Comparison of ENCODE assay signal across 19 cellular contexts in the genomic region with DNA sequence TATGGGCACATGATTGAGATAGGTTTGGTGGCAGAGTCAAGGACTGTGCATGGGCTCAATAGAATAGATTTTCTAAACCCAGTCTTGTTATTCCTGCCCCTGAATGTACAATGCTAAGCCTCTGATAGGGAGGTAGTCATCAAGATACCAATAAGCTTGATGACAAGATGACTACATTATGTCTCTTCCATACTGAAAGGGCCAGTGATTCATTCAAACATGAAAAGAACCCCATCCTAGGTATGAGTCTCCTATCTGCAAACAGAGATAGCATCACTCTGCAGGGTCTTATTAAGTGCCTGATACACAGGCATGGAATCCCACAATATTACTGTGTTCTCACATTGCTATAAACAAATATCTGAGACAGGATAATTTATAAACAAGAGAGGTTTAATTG. TPM values are rescaled to one million over a fixed set of nuclear protein-coding genes. Genes with fewer than 3 reads are reported as not detected.
DNase-seq lines count a peak whose midpoint lies in the region; ATAC-seq, FAIRE-seq and TF ChIP-seq lines count a peak whose summit lies in the region.
"Had no signal": no experiment of that assay in that cellular context is flagged by ENCODE, and none has a peak within 500 bp of the region (broad histone marks: within the 10 kb centered on the region; RNA-seq: fewer than 3 reads in every experiment).

No MANE protein-coding gene starts in this region.

- in situ Hi-C loops in mammary epithelial cell (cut with MboI; ENCODE audit: low sequenced_read_pairs in 2 of 2) (no loop called here), GM13976 (cut with MboI; ENCODE audit: low sequenced_read_pairs, unreplicated experiment) (no loop called here)

- POLR2A ChIA-PET in MCF 10A (lab: Yijun Ruan, JAX): interaction anchor here (1.9 kb wide), 1 partner anchor 40 kb away, joined by 8 read pairs; a partner anchor contains a TSS
- POLR2A ChIA-PET in PC-9 (lab: Charles Lee; ENCODE audit: unreplicated experiment): no interaction called here

- ATAC-seq in stimulated activated effector memory CD8-positive, alpha-beta T cell treated with anti-CD3 and anti-CD28 coated beads, Interleukin-12 subunit alpha, Interleukin-12 subunit beta, amount 100 ng/mL, for 72 hours: peak; percentile 81

- H3K36me3 ChIP-seq in mammary epithelial cell (ENCODE audit: insufficient read depth, low read length) (no peaks in the 10 kb centered on the region), PC-9 (ENCODE audit: low read depth) (no peaks in the 10 kb centered on the region)
- H3K36me3 ChIP-seq: SJCRH30 had no signal

- DNase-seq in mammary epithelial cell (peak; percentile 52), MCF 10A (ENCODE audit: unreplicated experiment) (no peak), PC-9 (peak in 1 of 2 experiments; percentile 44), fibroblast of mammary gland (ENCODE audit: low read depth) (peak; percentile 7), HTR-8/SVneo (ENCODE audit: insufficient read length, low spot score) (no peak), GM13976 (ENCODE audit: low spot score) (no peak)
- no peak for DNase-seq in stimulated activated effector memory CD8-positive, alpha-beta T cell treated with anti-CD3 and anti-CD28 coated beads, Interleukin-12 subunit alpha, Interleukin-12 subunit beta, amount 100 ng/mL, for 72 hours (ENCODE audit: low spot score in 2 of 2)
- no peak for DNase-seq in stimulated activated CD4-positive, alpha-beta T cell treated with anti-CD3 and anti-CD28 coated beads, Interleukin-4, amount 100 ng/mL, for 24 hours
- DNase-seq: DMS 273 treated with DMSO at 0.1 percent for 48 hours; NCI-H1436; NCI-H2029 treated with DMSO at 0.1 percent for 48 hours; NCI-H2171 treated with DMSO at 0.1 percent for 48 hours; NCI-H446 treated with DMSO at 0.1 percent for 48 hours; NK-92 treated with Interleukin-12 subunit alpha and Interleukin-12 subunit beta, amount 100 ng/mL, for 24 hours; RPMI8226; SJCRH30 had no signal

- H3K9me3 Mint-ChIP-seq in MCF 10A (ENCODE audit: unreplicated experiment): peaks cover 7% of the 10 kb centered on the region
- H3K9me3 Mint-ChIP-seq in stimulated activated effector memory CD8-positive, alpha-beta T cell treated with anti-CD3 and anti-CD28 coated beads, Interleukin-12 subunit alpha, Interleukin-12 subunit beta, amount 100 ng/mL, for 72 hours: peaks cover 12% of the 10 kb centered on the region

- H3K4me3 ChIP-seq in mammary epithelial cell (replicated peaks in 1 of 3; ENCODE audit: insufficient read depth in 1 of 3, low read depth in 2 of 3, low read length in 3 of 3) (no peak overlapping the region), PC-9 (no peak overlapping the region), fibroblast of mammary gland (ENCODE audit: control insufficient read depth, low read depth, low read length) (no peak overlapping the region)
- H3K4me3 ChIP-seq: SJCRH30 had no signal

- no peaks in the 10 kb centered on the region for H3K79me2 ChIP-seq in mammary epithelial cell (ENCODE audit: insufficient read depth, low read length)
- no peaks in the 10 kb centered on the region for H3K79me2 ChIP-seq in PC-9 (ENCODE audit: low read depth)

- no peak overlapping the region for H3K27ac Mint-ChIP-seq in MCF 10A (ENCODE audit: low read depth, unreplicated experiment)
- no peak overlapping the region for H3K27ac Mint-ChIP-seq in stimulated activated effector memory CD8-positive, alpha-beta T cell treated with anti-CD3 and anti-CD28 coated beads, Interleukin-12 subunit alpha, Interleukin-12 subunit beta, amount 100 ng/mL, for 72 hours

- dilution Hi-C loops in mammary epithelial cell (cut with HindIII; ENCODE audit: low sequenced_read_pairs): no loop called here

- H3K4me1 ChIP-seq in mammary epithelial cell (ENCODE audit: insufficient read depth, low read length) (peaks cover 19% of the 10 kb centered on the region), PC-9 (replicated peaks; ENCODE audit: insufficient read depth) (peaks cover 22% of the 10 kb centered on the region)
- H3K4me1 ChIP-seq: SJCRH30 had no signal

- H3K27ac ChIP-seq in mammary epithelial cell (ENCODE audit: insufficient read depth, low read depth, low read length): peak overlapping the region; percentile 78
- peak overlapping the region; percentile 77 for H3K27ac ChIP-seq in PC-9
- H3K27ac ChIP-seq: C4-2B, SJCRH30 had no signal

- H3F3A ChIP-seq in PC-9 (ENCODE audit: insufficient read depth, low read depth): peaks cover 22% of the 10 kb centered on the region

- peak overlapping the region; percentile 2 for H2AFZ ChIP-seq in mammary epithelial cell (ENCODE audit: low read depth, low read length)
- H2AFZ ChIP-seq in PC-9: no peak overlapping the region

- no peaks in the 10 kb centered on the region for H3K27me3 Mint-ChIP-seq in MCF 10A (ENCODE audit: insufficient read depth, unreplicated experiment)

- no peaks in the 10 kb centered on the region for H4K20me1 ChIP-seq in mammary epithelial cell (ENCODE audit: insufficient read depth, low read length)
- no peaks in the 10 kb centered on the region for H4K20me1 ChIP-seq in PC-9 (ENCODE audit: insufficient read depth)

- no peaks in the 10 kb centered on the region for H3K9me3 ChIP-seq in mammary epithelial cell (replicated peaks; ENCODE audit: insufficient read depth, low read length)
- H3K9me3 ChIP-seq in PC-9 (ENCODE audit: insufficient read depth, low read depth): no peaks in the 10 kb centered on the region; the same call in 1 of the 2 replicates
- H3K9me3 ChIP-seq: SJCRH30 had no signal

- H3K4me1 Mint-ChIP-seq in MCF 10A (ENCODE audit: insufficient read depth, unreplicated experiment): peaks cover 7% of the 10 kb centered on the region
- no peaks in the 10 kb centered on the region for H3K4me1 Mint-ChIP-seq in stimulated activated effector memory CD8-positive, alpha-beta T cell treated with anti-CD3 and anti-CD28 coated beads, Interleukin-12 subunit alpha, Interleukin-12 subunit beta, amount 100 ng/mL, for 72 hours

- no peaks in the 10 kb centered on the region for H3K9me2 ChIP-seq in PC-9 (ENCODE audit: insufficient read depth)

- BruUV-seq in mammary epithelial cell (replicated peaks; lab: Mats Ljungman, UMichigan) (no TSS peak), MCF 10A (replicated peaks; lab: Mats Ljungman, UMichigan) (no TSS peak), PC-9 (replicated peaks; lab: Mats Ljungman, UMichigan) (no TSS peak)

- H3K36me3 Mint-ChIP-seq in MCF 10A (ENCODE audit: insufficient read depth, unreplicated experiment): no peaks in the 10 kb centered on the region
- no peaks in the 10 kb centered on the region for H3K36me3 Mint-ChIP-seq in stimulated activated effector memory CD8-positive, alpha-beta T cell treated with anti-CD3 and anti-CD28 coated beads, Interleukin-12 subunit alpha, Interleukin-12 subunit beta, amount 100 ng/mL, for 72 hours

- no peak for FAIRE-seq in HTR-8/SVneo (lab: Jason Lieb, UNC)
- FAIRE-seq: GM12892, H1 had no signal

- no peak for TF ChIP-seq CTCF in mammary epithelial cell (conservative IDR thresholded peaks at IDR 0.05 in 1 of 2, IDR thresholded peaks at IDR 0.05 in 1 of 2; ENCODE audit: extremely low read depth in 1 of 2, insufficient read depth in 1 of 2, low read depth in 1 of 2, low read length in 2 of 2)
- TF ChIP-seq CTCF in MCF 10A (IDR thresholded peaks at IDR 0.05; ENCODE audit: unreplicated experiment): no peak
- TF ChIP-seq CTCF in PC-9 (conservative IDR thresholded peaks at IDR 0.05): no peak
- TF ChIP-seq CTCF in fibroblast of mammary gland (conservative IDR thresholded peaks at IDR 0.05; ENCODE audit: control insufficient read depth, insufficient read depth, low read depth, low read length): no peak
- TF ChIP-seq CTCF in GM13976 (IDR thresholded peaks at IDR 0.05; ENCODE audit: borderline replicate concordance, control extremely low read depth, extremely low read depth, insufficient read depth, missing control alignments): no peak

- H3K4me2 ChIP-seq in mammary epithelial cell (ENCODE audit: insufficient read depth, low read depth, low read length) (peak overlapping the region; percentile 69), PC-9 (peak overlapping the region; percentile 48)

- H3K9ac ChIP-seq in mammary epithelial cell (ENCODE audit: insufficient read depth, low read length): no peak overlapping the region

- H3K4me3 Mint-ChIP-seq in MCF 10A (ENCODE audit: unreplicated experiment): no peak overlapping the region
- no peak overlapping the region for H3K4me3 Mint-ChIP-seq in stimulated activated effector memory CD8-positive, alpha-beta T cell treated with anti-CD3 and anti-CD28 coated beads, Interleukin-12 subunit alpha, Interleukin-12 subunit beta, amount 100 ng/mL, for 72 hours

- CTCF ChIA-PET in mammary epithelial cell (lab: Charles Lee; ENCODE audit: low non-redundant PET): no interaction called here
- CTCF ChIA-PET in MCF 10A (lab: Yijun Ruan, JAX): no interaction called here
- CTCF ChIA-PET in PC-9 (lab: Charles Lee): no interaction called here

- H3K27me3 ChIP-seq in mammary epithelial cell (ENCODE audit: insufficient read depth, low read length) (no peaks in the 10 kb centered on the region), PC-9 (ENCODE audit: insufficient read depth, low read depth) (no peaks in the 10 kb centered on the region)
- H3K27me3 ChIP-seq: SJCRH30 had no signal

- intact Hi-C loops in mammary epithelial cell (cut with micrococcal nuclease) (loop anchor here (1.0 kb wide), 1 partner anchor 40 kb away; a partner anchor contains a TSS), MCF 10A (cut with micrococcal nuclease) (loop anchor here (5.0 kb wide), 1 partner anchor 608 kb away; no protein-coding TSS in a partner anchor), PC-9 (cut with micrococcal nuclease; ENCODE audit: unreplicated experiment) (loop anchor here (2.0 kb wide), 1 partner anchor 39 kb away; a partner anchor contains a TSS)

RNA-seq across cellular contexts. Expression of a gene that starts 40.3 kb away (rescaled TPM):
- total RNA-seq in mammary epithelial cell: 10 to 100 TPM; 67.4 to 97.5 TPM
- polyA plus RNA-seq in mammary epithelial cell: 30.7 TPM
- 4.7 TPM for polyA minus RNA-seq in mammary epithelial cell
- total RNA-seq in MCF 10A (2022): 129 and 173 TPM in 2 replicates
- total RNA-seq in PC-9 (2021): 20.2 and 32.3 TPM in 2 replicates

Comparison
In these comparisons a context has a peak if more than half of its experiments do, and no peak if none do; other contexts are left out.
1. DNase-seq: peak in mammary epithelial cell (single experiment) and fibroblast of mammary gland (single experiment); none in MCF 10A (single experiment), stimulated activated effector memory CD8-positive, alpha-beta T cell treated with anti-CD3 and anti-CD28 coated beads, Interleukin-12 subunit alpha, Interleukin-12 subunit beta, amount 100 ng/mL, for 72 hours (0 of 2), stimulated activated CD4-positive, alpha-beta T cell treated with anti-CD3 and anti-CD28 coated beads, Interleukin-4, amount 100 ng/mL, for 24 hours (single experiment), HTR-8/SVneo (single experiment) and GM13976 (single experiment).